8 cellular contexts compared by ENCODE assay signal in genomic region chr4:147799986-147800555, GRCh38.
DNase-seq lines count a peak whose midpoint lies in the region; ATAC-seq and TF ChIP-seq lines count a peak whose summit lies in the region.

No MANE protein-coding gene starts in this region.

- peak; percentile 63 for DNase-seq in GM13977 (ENCODE audit: low spot score)
- peak; percentile 71 for DNase-seq in NOMO-1 treated with dmso at 0.1 percent for 144 hours (lab: John Stamatoyannopoulos, UW; ENCODE audit: unreplicated experiment)
- DNase-seq in stimulated activated CD4-positive, alpha-beta T cell treated with anti-CD3 and anti-CD28 coated beads, Interleukin-4, amount 100 ng/mL, for 24 hours, result peak; percentile 59
- DNase-seq in RKO (ENCODE audit: low spot score), result no peak
- no peak for DNase-seq in left lobe of liver (ENCODE audit: low spot score)
- no peak for DNase-seq in NCI-H2081 (lab: John Stamatoyannopoulos, UW)

- peaks cover 3% of the 10 kb centered on the region for H3K36me3 Mint-ChIP-seq in activated naive CD8-positive, alpha-beta T cell

- peak overlapping the region; percentile 59 for H3K27ac Mint-ChIP-seq in activated naive CD8-positive, alpha-beta T cell

- peaks cover 25% of the 10 kb centered on the region for H3K4me1 Mint-ChIP-seq in activated naive CD8-positive, alpha-beta T cell (ENCODE audit: low read depth)

- no peaks in the 10 kb centered on the region for H3K27me3 Mint-ChIP-seq in activated naive CD8-positive, alpha-beta T cell

- peaks cover 3% of the 10 kb centered on the region for H3K9me3 Mint-ChIP-seq in activated naive CD8-positive, alpha-beta T cell (ENCODE audit: low read depth)

- no peak for TF ChIP-seq CTCF in GM13977 (IDR thresholded peaks at IDR 0.05; ENCODE audit: extremely low read depth, insufficient read depth, missing control alignments)

- ATAC-seq in HG02571 (IDR thresholded peaks at IDR 0.05; ENCODE audit: unreplicated experiment) (peak; percentile 97), left lobe of liver (no peak)

- in situ Hi-C loops in GM13977 (cut with MboI; ENCODE audit: low pct_unique_long_range_greater_than_20kb, low sequenced_read_pairs, unreplicated experiment), result no loop called here

- peak overlapping the region; percentile 61 for H3K4me3 Mint-ChIP-seq in activated naive CD8-positive, alpha-beta T cell

Comparison
In these comparisons a context has a peak if more than half of its experiments do, and no peak if none do; other contexts are left out.
1. DNase-seq: peak in GM13977 (single experiment), NOMO-1 treated with dmso at 0.1 percent for 144 hours (single experiment) and stimulated activated CD4-positive, alpha-beta T cell treated with anti-CD3 and anti-CD28 coated beads, Interleukin-4, amount 100 ng/mL, for 24 hours (single experiment); none in RKO (single experiment), left lobe of liver (single experiment) and NCI-H2081 (0 of 2).